In genomic region chr2:16569401-16569800, GRCh38 we compare ENCODE assay signal across 20 cellular contexts.
DNase-seq lines count a peak whose midpoint lies in the region; ATAC-seq, FAIRE-seq and TF ChIP-seq lines count a peak whose summit lies in the region.
"Had no signal": no experiment of that assay in that cellular context is flagged by ENCODE, and none has a peak within 500 bp of the region (broad histone marks: within the 10 kb centered on the region; RNA-seq: fewer than 3 reads in every experiment).

No MANE protein-coding gene starts in this region.

- intact Hi-C loops in psoas muscle (cut with DNase I), result no loop called here
- intact Hi-C loops in transverse colon (cut with DNase I; ENCODE audit: low total_unique reads), result no loop called here

- in situ Hi-C loops in transverse colon (cut with MboI; ENCODE audit: low pct_ligation_motif_present in 1 of 4, low pct_unique_long_range_greater_than_20kb in 1 of 4, low sequenced_read_pairs in 3 of 4), result no loop called here

- no peak overlapping the region for H3K9ac ChIP-seq in BLaER1 treated with 17β-estradiol and CSF1 and Interleukin-3, amounts not matched to agents 10 nM and 100 nM

- ATAC-seq in memory B cell (ENCODE audit: low read depth), result no peak
- peak; percentile 91 to 95 (median 92) for ATAC-seq in psoas muscle

- no peaks in the 10 kb centered on the region for H3K27me3 ChIP-seq in BLaER1 treated with 17β-estradiol and CSF1 and Interleukin-3, amounts not matched to agents 10 nM and 100 nM
- no peaks in the 10 kb centered on the region for H3K27me3 ChIP-seq in SJCRH30
- H3K27me3 ChIP-seq in psoas muscle (ENCODE audit: insufficient read depth in 3 of 3, low read length in 2 of 3), result no peaks in the 10 kb centered on the region
- no peaks in the 10 kb centered on the region for H3K27me3 ChIP-seq in transverse colon

- no peaks in the 10 kb centered on the region for H3K27me3 Mint-ChIP-seq in memory B cell
- H3K27me3 Mint-ChIP-seq: IgD-negative memory B cell had no signal

- DNase-seq in SJCRH30 (peak; percentile 23 to 61), memory B cell (ENCODE audit: low spot score in 2 of 2) (no peak), psoas muscle (no peak), caudate nucleus (lab: John Stamatoyannopoulos, UW) (no peak), GM12892 (ENCODE audit: insufficient read length) (no peak), transverse colon (no peak)
- DNase-seq: CD4-positive, alpha-beta memory T cell; DND-41; NCI-H1105; NCI-H146; NCI-H2029; NCI-H2171; NCI-H526 treated with DMSO at 0.1 percent for 48 hours; OCI-M1 had no signal

- no peak overlapping the region for H3K4me3 ChIP-seq in BLaER1 treated with 17β-estradiol and CSF1 and Interleukin-3, amounts not matched to agents 10 nM and 100 nM
- H3K4me3 ChIP-seq in SJCRH30 (no peak overlapping the region), psoas muscle (peak overlapping the region; percentile 3), transverse colon (no peak overlapping the region)

- no peaks in the 10 kb centered on the region for H3K9me3 Mint-ChIP-seq in memory B cell
- H3K9me3 Mint-ChIP-seq: IgD-negative memory B cell had no signal

- peaks cover 0 to 18% (median 12%) of the 10 kb centered on the region in 10 experiments; a peak in 15 of 20 replicates for H3K4me1 ChIP-seq in BLaER1 treated with 17β-estradiol and CSF1 and Interleukin-3, amounts not matched to agents 10 nM and 100 nM
- peaks cover 23% of the 10 kb centered on the region for H3K4me1 ChIP-seq in SJCRH30
- peaks cover 56% of the 10 kb centered on the region for H3K4me1 ChIP-seq in psoas muscle
- H3K4me1 ChIP-seq in transverse colon, result no peaks in the 10 kb centered on the region

- H3K4me2 ChIP-seq in BLaER1 treated with 17β-estradiol and CSF1 and Interleukin-3, amounts not matched to agents 10 nM and 100 nM, result peak overlapping the region in 7 of 11 experiments; percentile 18 to 66 (median 43); a peak in 14 of 22 replicates

- TF ChIP-seq POLR2A in GM12892 (IDR thresholded peaks at IDR 0.05; ENCODE audit: low read depth, low read length), result no peak
- TF ChIP-seq POLR2A in transverse colon (IDR thresholded peaks at IDR 0.05), result no peak

- WGBS in psoas muscle, 3 donors, result 11 to 22% (median 20%) methylated on average over 1 of the region's 1 CpG
- WGBS in transverse colon (ENCODE audit: low coverage in 1 of 2), 2 donors, result 92% methylated on average over 1 of the region's 1 CpG; no CpG with 5 or more reads in 1 of the 2 donors

- peaks cover 9 to 16% (median 11%) of the 10 kb centered on the region in 11 experiments for H3K9me3 ChIP-seq in BLaER1 treated with 17β-estradiol and CSF1 and Interleukin-3, amounts not matched to agents 10 nM and 100 nM (replicated peaks in 1 of 11)
- H3K9me3 ChIP-seq in SJCRH30 (replicated peaks) (no peaks in the 10 kb centered on the region; the same call in 1 of the 2 replicates), psoas muscle (no peaks in the 10 kb centered on the region), transverse colon (no peaks in the 10 kb centered on the region)

- TF ChIP-seq CTCF in psoas muscle (IDR thresholded peaks at IDR 0.05) (no peak), transverse colon (IDR thresholded peaks at IDR 0.05) (no peak)

- TF ChIP-seq EP300 in transverse colon (IDR thresholded peaks at IDR 0.05; ENCODE audit: low read depth), result no peak

- no peak overlapping the region for H3K27ac ChIP-seq in BLaER1 treated with 17β-estradiol and CSF1 and Interleukin-3, amounts not matched to agents 10 nM and 100 nM
- no peak overlapping the region for H3K27ac ChIP-seq in SJCRH30
- peak overlapping the region; percentile 80 for H3K27ac ChIP-seq in psoas muscle
- H3K27ac ChIP-seq in caudate nucleus (ENCODE audit: low read depth, low read length), result no peak overlapping the region
- H3K27ac ChIP-seq in transverse colon, result no peak overlapping the region

- H3K36me3 Mint-ChIP-seq in memory B cell, result peaks cover 40% of the 10 kb centered on the region

- peaks cover 0 to 83% (median 0%) of the 10 kb centered on the region in 11 experiments; a peak in 5 of 22 replicates for H4K20me1 ChIP-seq in BLaER1 treated with 17β-estradiol and CSF1 and Interleukin-3, amounts not matched to agents 10 nM and 100 nM

- no peak for FAIRE-seq in GM12892 (lab: Jason Lieb, UNC)
- FAIRE-seq: GM12891, GM18507, H54, RCC 7860 had no signal

- peak overlapping the region; percentile 45 for H3K27ac Mint-ChIP-seq in memory B cell
- H3K27ac Mint-ChIP-seq: CD4-positive, alpha-beta memory T cell had no signal

- peaks cover 8 to 96% (median 24%) of the 10 kb centered on the region in 11 experiments; a peak in 21 of 22 replicates for H3K36me3 ChIP-seq in BLaER1 treated with 17β-estradiol and CSF1 and Interleukin-3, amounts not matched to agents 10 nM and 100 nM
- no peaks in the 10 kb centered on the region for H3K36me3 ChIP-seq in SJCRH30
- peaks cover 0 to 14% of the 10 kb centered on the region in 2 donors for H3K36me3 ChIP-seq in psoas muscle (ENCODE audit: insufficient read depth in 1 of 2, low read depth in 1 of 2)
- no peaks in the 10 kb centered on the region for H3K36me3 ChIP-seq in transverse colon

- peaks cover 16% of the 10 kb centered on the region for H3K4me1 Mint-ChIP-seq in memory B cell
- H3K4me1 Mint-ChIP-seq: CD4-positive, alpha-beta memory T cell had no signal

- no peak overlapping the region for H3K4me3 Mint-ChIP-seq in memory B cell
- H3K4me3 Mint-ChIP-seq: CD4-positive, alpha-beta memory T cell; IgD-negative memory B cell had no signal

Comparison
In these comparisons a context has a peak if more than half of its experiments do, and no peak if none do; other contexts are left out.
1. DNase-seq: peak in SJCRH30 (2 of 2); none in memory B cell (0 of 2), psoas muscle (0 of 2), caudate nucleus (0 of 61), GM12892 (single experiment) and transverse colon (single experiment).